ENCODE assay signal across 1 cellular context in genomic region chr19:50804420-50805272, GRCh38.
TF ChIP-seq lines count a peak whose summit lies in the region.

No MANE protein-coding gene starts in this region.

TF ChIP-seq in GM12878, 131 proteins besides CTCF, POLR2A, EP300 and RAD21 (continued from another document):
- TF ChIP-seq ZBTB4 (CRISPR knock-in tag; IDR thresholded peaks at IDR 0.05) (no peak), E2F8 (IDR thresholded peaks at IDR 0.05; ENCODE audit: low read depth, partially characterized antibody) (peak; percentile 99), GATAD2B (conservative IDR thresholded peaks at IDR 0.05; ENCODE audit: low read depth) (no peak; the same call in none of the 2 replicates), ZNF217 (IDR thresholded peaks at IDR 0.05) (no peak), REST (IDR thresholded peaks at IDR 0.05; ENCODE audit: low read depth, low read length) (no peak; the same call in 1 of the 2 replicates), IKZF2 (IDR thresholded peaks at IDR 0.05) (peak; percentile 18 to 70; a peak in 1 of 4 replicates), MXI1 (IDR thresholded peaks at IDR 0.05; ENCODE audit: low read depth, low read length) (peak; percentile 93), POLR2AphosphoS2 (IDR thresholded peaks at IDR 0.05; ENCODE audit: low read depth, low read length) (peak; percentile 97), NRF1 (conservative IDR thresholded peaks at IDR 0.05; ENCODE audit: low read depth, low read length) (no peak), RCOR1 (conservative IDR thresholded peaks at IDR 0.05; ENCODE audit: low read depth, low read length) (peak; percentile 45), NFYA (IDR thresholded peaks at IDR 0.05; ENCODE audit: borderline replicate concordance, low read depth, low read length) (no peak), BACH1 (IDR thresholded peaks at IDR 0.05; ENCODE audit: borderline replicate concordance) (peak; percentile 83), MEF2A (IDR thresholded peaks at IDR 0.05; ENCODE audit: insufficient read depth, low read depth, low read length) (no peak; the same call in 1 of the 2 replicates)
